8 cellular contexts compared by ENCODE assay signal in the genomic region with DNA sequence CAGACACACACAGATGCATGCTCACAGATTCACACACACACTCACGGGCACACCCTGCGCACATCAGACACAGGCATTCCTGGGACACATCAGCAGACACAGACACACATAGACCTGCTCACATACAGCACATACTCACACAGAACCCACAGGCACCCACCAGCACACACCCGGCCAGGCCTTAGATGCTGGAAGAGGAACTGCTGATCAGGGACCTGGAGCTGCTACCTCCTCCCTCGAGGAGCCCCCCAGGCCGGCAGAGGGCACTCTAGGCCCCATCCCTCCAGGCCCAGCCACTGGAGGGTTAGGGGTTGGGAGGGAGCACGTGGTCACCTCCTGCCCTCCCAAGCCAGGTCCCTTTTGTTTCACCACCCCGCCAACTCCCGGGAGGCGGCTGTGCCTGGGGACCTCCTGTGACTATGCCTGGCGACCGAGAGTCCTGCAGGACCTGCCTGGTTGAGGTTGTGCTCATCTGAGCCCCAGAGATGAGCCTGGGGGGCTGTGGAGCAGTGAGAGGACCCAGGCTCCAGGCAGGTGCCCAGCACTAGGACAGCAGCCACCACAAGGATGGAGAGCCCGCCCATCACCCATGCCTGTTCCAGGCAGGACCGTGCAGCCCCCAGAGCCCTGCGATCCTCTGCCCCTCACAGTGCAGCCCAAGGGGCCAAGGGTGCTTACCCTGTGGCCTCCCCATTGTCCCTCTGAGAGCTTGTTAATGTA. TPM values are rescaled to one million over a fixed set of nuclear protein-coding genes. Genes with fewer than 3 reads are reported as not detected.
A peak's percentile ranks its signal among the peaks of the same experiment; 100 is the strongest.
DNase-seq lines count a peak whose midpoint lies in the region; ATAC-seq lines count a peak whose summit lies in the region.

No MANE protein-coding gene starts in this region.

- peak overlapping the region in 9 of 11 experiments; percentile 47 to 98 (median 96); a peak in 18 of 22 replicates for H3K9ac ChIP-seq in BLaER1 treated with 17β-estradiol and CSF1 and Interleukin-3, amounts not matched to agents 10 nM and 100 nM
- peak overlapping the region; percentile 48 for H3K9ac ChIP-seq in iPS-15b (ENCODE audit: low read depth, low read length)

- peak overlapping the region in 7 of 10 experiments; percentile 17 to 59 (median 52); a peak in 13 of 20 replicates for H3K4me3 ChIP-seq in BLaER1 treated with 17β-estradiol and CSF1 and Interleukin-3, amounts not matched to agents 10 nM and 100 nM
- H3K4me3 ChIP-seq in iPS-15b (ENCODE audit: low read depth, low read length): peak overlapping the region; percentile 68

- H3K36me3 Mint-ChIP-seq in IgD-negative memory B cell: no peaks in the 10 kb centered on the region

- H3K27ac Mint-ChIP-seq in IgD-negative memory B cell: no peak overlapping the region

- H3K4me1 ChIP-seq in BLaER1 treated with 17β-estradiol and CSF1 and Interleukin-3, amounts not matched to agents 10 nM and 100 nM: peaks cover 53 to 81% (median 70%) of the 10 kb centered on the region in 10 experiments
- H3K4me1 ChIP-seq in iPS-15b (ENCODE audit: control insufficient read depth, insufficient read depth, low read length): peaks cover 7% of the 10 kb centered on the region

- H3K27me3 Mint-ChIP-seq in IgD-negative memory B cell: peaks cover 2% of the 10 kb centered on the region

- no peaks in the 10 kb centered on the region for H3K27me3 ChIP-seq in BLaER1 treated with 17β-estradiol and CSF1 and Interleukin-3, amounts not matched to agents 10 nM and 100 nM
- no peaks in the 10 kb centered on the region for H3K27me3 ChIP-seq in iPS-15b (ENCODE audit: control insufficient read depth, insufficient read depth, low read length)

- no peaks in the 10 kb centered on the region for H4K20me1 ChIP-seq in BLaER1 treated with 17β-estradiol and CSF1 and Interleukin-3, amounts not matched to agents 10 nM and 100 nM

- DNase-seq in T follicular helper cell (ENCODE audit: low read depth) (peak; percentile 50), amygdala (lab: John Stamatoyannopoulos, UW) (peak in 54 of 56 donors; percentile 31 to 86 (median 72)), cerebellum (ENCODE audit: low spot score) (no peak)
- DNase-seq in stimulated activated CD4-positive, alpha-beta T cell treated with anti-CD3 and anti-CD28 coated beads, Interleukin-1b, Interleukin-23, amount 100 ng/mL, for 24 hours (ENCODE audit: low read depth in 4 of 4, low spot score in 1 of 4): peak in 3 of 4 experiments; percentile 45 to 60 (median 57)

- H3K4me1 Mint-ChIP-seq in IgD-negative memory B cell: peaks cover 0 to 12% (median 7%) of the 10 kb centered on the region in 3 donors

- H3K4me3 Mint-ChIP-seq in IgD-negative memory B cell: peak overlapping the region in 3 of 4 donors; percentile 24 to 51 (median 35)

- H3K36me3 ChIP-seq in BLaER1 treated with 17β-estradiol and CSF1 and Interleukin-3, amounts not matched to agents 10 nM and 100 nM: no peaks in the 10 kb centered on the region
- H3K36me3 ChIP-seq in iPS-15b (ENCODE audit: control insufficient read depth, insufficient read depth, low read length): peaks cover 2% of the 10 kb centered on the region

- H3K9me3 Mint-ChIP-seq in IgD-negative memory B cell: no peaks in the 10 kb centered on the region

- H3K27ac ChIP-seq in BLaER1 treated with 17β-estradiol and CSF1 and Interleukin-3, amounts not matched to agents 10 nM and 100 nM: peak overlapping the region in 9 of 11 experiments; percentile 60 to 100 (median 98); a peak in 19 of 22 replicates

- ATAC-seq in GM19372 (IDR thresholded peaks at IDR 0.05; ENCODE audit: low read depth, unreplicated experiment): peak; percentile 74

- H3K9me3 ChIP-seq in BLaER1 treated with 17β-estradiol and CSF1 and Interleukin-3, amounts not matched to agents 10 nM and 100 nM (replicated peaks in 1 of 11): no peaks in the 10 kb centered on the region
- no peaks in the 10 kb centered on the region for H3K9me3 ChIP-seq in iPS-15b (ENCODE audit: control insufficient read depth, insufficient read depth, low read length)

- peak overlapping the region; percentile 25 to 100 (median 87) for H3K4me2 ChIP-seq in BLaER1 treated with 17β-estradiol and CSF1 and Interleukin-3, amounts not matched to agents 10 nM and 100 nM

RNA-seq across cellular contexts. Expression of gene PTMA, which starts 21.0 kb away (rescaled TPM):
- 2,664 TPM for polyA plus RNA-seq in IgD-negative memory B cell
- 478 TPM for total RNA-seq in cerebellum
